Comparison of ENCODE assay signal across 30 cellular contexts in genomic region chr5:148992265-148992664, GRCh38.
"Had no signal": no experiment of that assay in that cellular context is flagged by ENCODE, and none has a peak within 500 bp of the region (broad histone marks: within the 10 kb centered on the region; RNA-seq: fewer than 3 reads in every experiment).

No MANE protein-coding gene starts in this region.

- H3K9me3 ChIP-seq: colonic mucosa, gastrocnemius medialis, heart left ventricle had no signal

- H3K27me3 ChIP-seq: brain microvascular endothelial cell, cardiac muscle cell, colonic mucosa, gastrocnemius medialis, heart left ventricle had no signal

- DNase-seq: activated B cell treated with CpG ODN at 0.5 μM for 24 hours; activated CD4-positive, alpha-beta T cell treated with anti-CD3 and anti-CD28 coated beads for 48 hours; activated CD4-positive, alpha-beta T cell treated with anti-CD3 and anti-CD28 coated beads, Interleukin-2, amount 50 U/mL, for 1 hour; activated CD4-positive, alpha-beta T cell treated with anti-CD3 and anti-CD28 coated beads, Interleukin-2, amount 50 U/mL, for 48 hours; activated CD8-positive, alpha-beta memory T cell treated with anti-CD3 and anti-CD28 coated beads for 24 hours; activated CD8-positive, alpha-beta T cell treated with anti-CD3 and anti-CD28 coated beads for 36 hours; activated effector memory CD4-positive, alpha-beta T cell treated with Interleukin-2 at 50 U/mL for 16 hours; activated gamma-delta T cell treated with Interleukin-2 at 50 U/mL for 16 hours; activated naive CD4-positive, alpha-beta T cell treated with anti-CD3 and anti-CD28 coated beads, Interleukin-2, amount 50 U/mL, for 16 hours; activated naive CD4-positive, alpha-beta T cell treated with Interleukin-2 at 50 U/mL for 16 hours; activated T-cell treated with anti-CD3 and anti-CD28 coated beads, Interleukin-2, amount 50 U/mL, for 4 hours; amniotic stem cell; anterior cingulate cortex; brain microvascular endothelial cell; central memory CD4-positive, alpha-beta T cell; cerebellar nuclear complex; colonic mucosa; effector CD8-positive, alpha-beta T cell; erythroblast; foreskin fibroblast; gastrocnemius medialis; glutamatergic neuron; heart left ventricle; T-cell; T-helper 17 cell; T1000; WERI-Rb-1 had no signal

- H3K4me3 ChIP-seq: cardiac muscle cell, colonic mucosa, gastrocnemius medialis, heart left ventricle had no signal

- ATAC-seq: activated CD4-positive, CD25-positive, alpha-beta regulatory T cell treated with anti-CD3 and anti-CD28 coated beads, Interleukin-2, amount 50 U/mL, for 24 hours; activated CD8-positive, alpha-beta T cell treated with anti-CD3 and anti-CD28 coated beads for 36 hours; activated T-cell treated with anti-CD3 and anti-CD28 coated beads, Interleukin-2, amount 50 U/mL, for 4 hours; activated T-helper 17 cell treated with anti-CD3 and anti-CD28 coated beads, Interleukin-2, amount 50 U/mL, for 72 hours; gastrocnemius medialis; heart left ventricle; T-cell; T-helper 17 cell had no signal

- H3K36me3 ChIP-seq: brain microvascular endothelial cell, cardiac muscle cell, colonic mucosa, gastrocnemius medialis, heart left ventricle, WERI-Rb-1 had no signal

- H3K27ac ChIP-seq: brain microvascular endothelial cell, cardiac muscle cell, colonic mucosa, gastrocnemius medialis, heart left ventricle, WERI-Rb-1 had no signal

- H3K4me1 ChIP-seq: colonic mucosa, heart left ventricle had no signal
